Comparison of ENCODE assay signal across 28 cellular contexts in genomic region chr9:124120272-124120671, GRCh38.
"Had no signal": no experiment of that assay in that cellular context is flagged by ENCODE, and none has a peak within 500 bp of the region (broad histone marks: within the 10 kb centered on the region; RNA-seq: fewer than 3 reads in every experiment).

No MANE protein-coding gene starts in this region.

- H3K4me1 ChIP-seq: colonic mucosa, esophagus muscularis mucosa, esophagus squamous epithelium, foreskin keratinocyte, gastrocnemius medialis, gastroesophageal sphincter, heart left ventricle, heart right ventricle had no signal

- DNase-seq: colonic mucosa; cortex of kidney; dermis blood vessel endothelial cell; dorsolateral prefrontal cortex; effector CD4-positive, alpha-beta T cell; effector CD8-positive, alpha-beta T cell; effector memory CD4-positive, alpha-beta T cell; effector memory CD8-positive, alpha-beta T cell; endodermal cell; erythroblast; esophagus squamous epithelium; foreskin fibroblast; foreskin keratinocyte; foreskin melanocyte; gastrocnemius medialis; glutamatergic neuron; head of caudate nucleus; heart right ventricle had no signal

- H3K27me3 ChIP-seq: colonic mucosa, gastrocnemius medialis had no signal

- ATAC-seq: effector memory CD8-positive, alpha-beta T cell; esophagus mucosa; foreskin keratinocyte; gastrocnemius medialis; gastroesophageal sphincter; heart left ventricle; heart right ventricle had no signal

- H3K27ac ChIP-seq: colonic mucosa, coronary artery, dorsolateral prefrontal cortex, epithelial cell of prostate, esophagus muscularis mucosa, esophagus squamous epithelium, foreskin keratinocyte, gastrocnemius medialis, gastroesophageal sphincter, heart left ventricle, heart right ventricle had no signal

- H3K4me3 ChIP-seq: colonic mucosa, coronary artery, dorsolateral prefrontal cortex, esophagus muscularis mucosa, esophagus squamous epithelium, gastrocnemius medialis, gastroesophageal sphincter, heart left ventricle, heart right ventricle had no signal

- H3K36me3 ChIP-seq: colonic mucosa, esophagus muscularis mucosa, esophagus squamous epithelium, gastrocnemius medialis, gastroesophageal sphincter, heart left ventricle, heart right ventricle had no signal

- H3K9me3 ChIP-seq: colonic mucosa, gastrocnemius medialis had no signal

- FAIRE-seq: colon, endometrium, endothelial cell of umbilical vein, frontal cortex had no signal
